In genomic region chr2:44168684-44169154, GRCh38 we compare ENCODE assay signal across 8 cellular contexts. TPM values are rescaled to one million over a fixed set of nuclear protein-coding genes. Genes with fewer than 3 reads are reported as not detected.
DNase-seq lines count a peak whose midpoint lies in the region; ATAC-seq, FAIRE-seq and TF ChIP-seq lines count a peak whose summit lies in the region.

TSS of gene PPM1B (plus strand) at chr2:44168875. CDS start at chr2:44201200, 32,325 bp downstream.

- peaks cover 3% of the 10 kb centered on the region for H4K20me1 ChIP-seq in keratinocyte (ENCODE audit: control insufficient read depth, extremely low read depth, insufficient read depth, low read length)

- H3K4me1 ChIP-seq in keratinocyte (ENCODE audit: control insufficient read depth, extremely low read depth, insufficient read depth, low read length): peaks cover 17% of the 10 kb centered on the region

- H3K27ac Mint-ChIP-seq in T-helper 1 cell treated with Interleukin-12 subunit alpha and Interleukin-12 subunit beta and Interleukin-4 antibody, amounts not matched to agents 30 μg/mL and 1 μg/mL, for 36 hours: peak within 1 kb of the TSS; percentile 100

- ATAC-seq in GM18867 (IDR thresholded peaks at IDR 0.05; ENCODE audit: unreplicated experiment) (peak; percentile 73), HG03025 (IDR thresholded peaks at IDR 0.05; ENCODE audit: low FRiP score, unreplicated experiment) (peak; percentile 58)

- dilution Hi-C loops in keratinocyte (cut with MboI; ENCODE audit: extremely low pct_ligation_motif_present, low sequenced_read_pairs): no loop called here

- H3K36me3 ChIP-seq in keratinocyte (ENCODE audit: control insufficient read depth in 2 of 2, extremely low read depth in 1 of 2, insufficient read depth in 2 of 2, low read length in 2 of 2): no peaks in the 10 kb centered on the region

- H3K79me2 ChIP-seq in keratinocyte (ENCODE audit: control insufficient read depth, insufficient read depth, low read length): peaks cover 45% of the 10 kb centered on the region

- peak within 1 kb of the TSS; percentile 95 for H2AFZ ChIP-seq in keratinocyte (ENCODE audit: control insufficient read depth, low read length)

- in situ Hi-C loops in astrocyte of the cerebellum (cut with HindIII; ENCODE audit: low sequenced_read_pairs): no loop called here

- H3K9me3 ChIP-seq in keratinocyte (ENCODE audit: control insufficient read depth, low read depth, low read length): no peaks in the 10 kb centered on the region

- H3K27ac ChIP-seq in keratinocyte (ENCODE audit: control insufficient read depth, insufficient read depth, low read length): peak within 1 kb of the TSS; percentile 100

- FAIRE-seq in keratinocyte (lab: Jason Lieb, UNC): no peak

- peaks cover 33% of the 10 kb centered on the region for H3K4me1 Mint-ChIP-seq in T-helper 1 cell treated with Interleukin-12 subunit alpha and Interleukin-12 subunit beta and Interleukin-4 antibody, amounts not matched to agents 30 μg/mL and 1 μg/mL, for 36 hours (ENCODE audit: low read depth)

- H3K27me3 Mint-ChIP-seq in T-helper 1 cell treated with Interleukin-12 subunit alpha and Interleukin-12 subunit beta and Interleukin-4 antibody, amounts not matched to agents 30 μg/mL and 1 μg/mL, for 36 hours (ENCODE audit: low read depth): no peaks in the 10 kb centered on the region

- peaks cover 11% of the 10 kb centered on the region for H3K36me3 Mint-ChIP-seq in T-helper 1 cell treated with Interleukin-12 subunit alpha and Interleukin-12 subunit beta and Interleukin-4 antibody, amounts not matched to agents 30 μg/mL and 1 μg/mL, for 36 hours (ENCODE audit: low read depth)

- peak within 1 kb of the TSS; percentile 98 for H3K9ac ChIP-seq in keratinocyte (ENCODE audit: control insufficient read depth, extremely low read depth, insufficient read depth, low read length)

- H3K9me3 Mint-ChIP-seq in T-helper 1 cell treated with Interleukin-12 subunit alpha and Interleukin-12 subunit beta and Interleukin-4 antibody, amounts not matched to agents 30 μg/mL and 1 μg/mL, for 36 hours: peaks cover 6% of the 10 kb centered on the region

- peak within 1 kb of the TSS; percentile 94 for H3K4me2 ChIP-seq in keratinocyte (ENCODE audit: control insufficient read depth, extremely low read depth, insufficient read depth, low read depth, low read length)

- TF ChIP-seq CTCF in astrocyte of the cerebellum (IDR thresholded peaks at IDR 0.05; ENCODE audit: low read depth, low read length, missing control alignments) (no peak), keratinocyte (optimal IDR thresholded peaks at IDR 0.05 in 1 of 3, IDR thresholded peaks at IDR 0.05 in 1 of 3, conservative IDR thresholded peaks at IDR 0.05 in 1 of 3; ENCODE audit: extremely low read depth in 1 of 3, insufficient read depth in 2 of 3, low read length in 3 of 3) (no peak)

- H3K9me1 ChIP-seq in keratinocyte (ENCODE audit: control insufficient read depth, extremely low read depth, insufficient read depth, low read length): no peaks in the 10 kb centered on the region

- DNase-seq in astrocyte of the cerebellum (ENCODE audit: low read depth) (no peak), keratinocyte (ENCODE audit: low read depth, low spot score) (no peak), SKM-1 (lab: John Stamatoyannopoulos, UW; ENCODE audit: unreplicated experiment) (no peak), NCI-H128 (lab: John Stamatoyannopoulos, UW; ENCODE audit: unreplicated experiment) (no peak)
- peak; percentile 98 to 99 for DNase-seq in stimulated activated CD4-positive, alpha-beta T cell treated with anti-CD3 and anti-CD28 coated beads, Interleukin-1b, Interleukin-23, amount 100 ng/mL, for 4 hours (ENCODE audit: low read depth in 2 of 2)

- H3K4me3 Mint-ChIP-seq in T-helper 1 cell treated with Interleukin-12 subunit alpha and Interleukin-12 subunit beta and Interleukin-4 antibody, amounts not matched to agents 30 μg/mL and 1 μg/mL, for 36 hours: peak within 1 kb of the TSS; percentile 99

- no peaks in the 10 kb centered on the region for H3K27me3 ChIP-seq in keratinocyte (ENCODE audit: control insufficient read depth, extremely low read depth, insufficient read depth, low read length)

- peak within 1 kb of the TSS; percentile 88 for H3K4me3 ChIP-seq in astrocyte of the cerebellum (ENCODE audit: low read depth, low read length)
- H3K4me3 ChIP-seq in keratinocyte (ENCODE audit: control insufficient read depth in 2 of 3, extremely low read depth in 1 of 3, insufficient read depth in 2 of 3, low read depth in 1 of 3, low read length in 3 of 3): peak within 1 kb of the TSS; percentile 60 to 99 (median 98)

RNA-seq across cellular contexts. Expression of gene PPM1B, which starts in this region (rescaled TPM):
- 14.6 to 34.5 TPM (median 23.0 TPM) in 3 replicates for polyA plus RNA-seq in keratinocyte
- polyA plus RNA-seq in keratinocyte (2011; ENCODE audit: low read depth): 18.7 TPM
- polyA plus RNA-seq in keratinocyte (2011; cell fraction: cytosol; rRNA removed): 10.3 and 22.8 TPM in 2 replicates
- polyA plus RNA-seq in keratinocyte (2011; cell fraction: nucleus; rRNA removed): 20.5 and 24.7 TPM in 2 replicates
- 16.6 and 19.9 TPM in 2 replicates for polyA plus RNA-seq in keratinocyte (2012; ENCODE audit: low replicate concordance)
- 15.7 to 44.7 TPM (median 17.7 TPM) in 3 replicates for polyA minus RNA-seq in keratinocyte
- 23.8 TPM for polyA minus RNA-seq in keratinocyte (2011; cell fraction: cytosol; rRNA and poly(A)+ RNA removed)
- 21.7 and 40.3 TPM in 2 replicates for polyA minus RNA-seq in keratinocyte (2011; cell fraction: nucleus; rRNA and poly(A)+ RNA removed)

Comparison
In these comparisons a context has a peak if more than half of its experiments do, and no peak if none do; other contexts are left out.
1. DNase-seq: peak in stimulated activated CD4-positive, alpha-beta T cell treated with anti-CD3 and anti-CD28 coated beads, Interleukin-1b, Interleukin-23, amount 100 ng/mL, for 4 hours (2 of 2); none in astrocyte of the cerebellum (single experiment), keratinocyte (single experiment), SKM-1 (single experiment) and NCI-H128 (single experiment).